Comparison of ENCODE assay signal across 1 cellular context in the genomic region with DNA sequence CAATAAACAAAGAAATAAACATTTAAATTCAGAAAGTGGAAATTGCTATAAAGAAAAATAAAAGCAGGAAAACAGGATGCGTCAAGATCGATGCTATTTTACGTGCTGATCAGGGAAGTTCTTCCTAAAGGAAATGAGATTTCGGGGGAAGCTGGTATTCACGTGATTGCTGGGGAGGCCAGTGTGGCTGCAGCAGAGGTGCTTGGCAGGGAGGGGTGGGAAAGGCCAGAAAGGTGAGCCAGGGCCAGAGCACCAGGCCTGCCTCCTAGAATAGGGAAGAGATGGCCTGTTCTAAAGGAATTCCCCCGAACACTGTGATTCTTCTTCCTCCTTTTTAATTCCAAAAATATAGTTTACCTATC.
TF ChIP-seq lines count a peak whose summit lies in the region.

No MANE protein-coding gene starts in this region.

TF ChIP-seq in GM12878, 131 proteins besides CTCF, POLR2A, EP300 and RAD21 (continued from another document):
- TF ChIP-seq, protein P1, sequence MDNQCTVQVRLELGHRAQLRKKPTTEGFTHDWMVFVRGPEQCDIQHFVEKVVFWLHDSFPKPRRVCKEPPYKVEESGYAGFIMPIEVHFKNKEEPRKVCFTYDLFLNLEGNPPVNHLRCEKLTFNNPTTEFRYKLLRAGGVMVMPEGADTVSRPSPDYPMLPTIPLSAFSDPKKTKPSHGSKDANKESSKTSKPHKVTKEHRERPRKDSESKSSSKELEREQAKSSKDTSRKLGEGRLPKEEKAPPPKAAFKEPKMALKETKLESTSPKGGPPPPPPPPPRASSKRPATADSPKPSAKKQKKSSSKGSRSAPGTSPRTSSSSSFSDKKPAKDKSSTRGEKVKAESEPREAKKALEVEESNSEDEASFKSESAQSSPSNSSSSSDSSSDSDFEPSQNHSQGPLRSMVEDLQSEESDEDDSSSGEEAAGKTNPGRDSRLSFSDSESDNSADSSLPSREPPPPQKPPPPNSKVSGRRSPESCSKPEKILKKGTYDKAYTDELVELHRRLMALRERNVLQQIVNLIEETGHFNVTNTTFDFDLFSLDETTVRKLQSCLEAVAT (IDR thresholded peaks at IDR 0.05) = 0 out of 2 replicates have a peak, but pooled peaks have one; percentile 26
- TF ChIP-seq, protein P2, sequence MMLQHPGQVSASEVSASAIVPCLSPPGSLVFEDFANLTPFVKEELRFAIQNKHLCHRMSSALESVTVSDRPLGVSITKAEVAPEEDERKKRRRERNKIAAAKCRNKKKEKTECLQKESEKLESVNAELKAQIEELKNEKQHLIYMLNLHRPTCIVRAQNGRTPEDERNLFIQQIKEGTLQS (IDR thresholded peaks at IDR 0.05; ENCODE audit: borderline replicate concordance, extremely low read depth, low read depth, low read length) = no peak
- TF ChIP-seq EGR1 (IDR thresholded peaks at IDR 0.05; ENCODE audit: borderline replicate concordance in 1 of 2, low read depth in 2 of 2, low read length in 2 of 2) = no peak
- TF ChIP-seq BCL11A (IDR thresholded peaks at IDR 0.05; ENCODE audit: low read depth, low read length) = no peak
- TF ChIP-seq SRF (IDR thresholded peaks at IDR 0.05; ENCODE audit: low read depth in 2 of 2, low read length in 2 of 2) = no peak
- TF ChIP-seq YY1 (IDR thresholded peaks at IDR 0.05; ENCODE audit: low read depth, low read length) = no peak
- 0 out of 2 replicates have a peak, but pooled peaks have one; percentile 16 for TF ChIP-seq SMARCA5 (IDR thresholded peaks at IDR 0.05)
